ENCODE assay signal across 8 cellular contexts in genomic region chr14:96275182-96276112, GRCh38. TPM values are rescaled to one million over a fixed set of nuclear protein-coding genes. Genes with fewer than 3 reads are reported as not detected.
DNase-seq lines count a peak whose midpoint lies in the region; ATAC-seq, FAIRE-seq and TF ChIP-seq lines count a peak whose summit lies in the region.

No MANE protein-coding gene starts in this region.

- H3K4me1 ChIP-seq in PC-9 (replicated peaks; ENCODE audit: insufficient read depth) (peaks cover 16% of the 10 kb centered on the region), thoracic aorta (ENCODE audit: control insufficient read depth in 1 of 2, low read depth in 2 of 2) (no peaks in the 10 kb centered on the region)

- no peak overlapping the region for H3K4me3 Mint-ChIP-seq in activated T-helper 17 cell treated with anti-CD3 and anti-CD28 coated beads, Interleukin-2, amount 50 U/mL, for 72 hours
- no peak overlapping the region for H3K4me3 Mint-ChIP-seq in osteocyte (ENCODE audit: unreplicated experiment)

- DNase-seq in COLO829 (ENCODE audit: low spot score) (peak; percentile 70), HTR-8/SVneo (ENCODE audit: insufficient read length, low spot score) (peak; percentile 64), PC-9 (no peak), foreskin fibroblast (peak; percentile 78 to 91), osteocyte (ENCODE audit: extremely low spot score, unreplicated experiment) (peak; percentile 90), thoracic aorta (ENCODE audit: low spot score) (no peak), cerebellar nuclear complex (lab: John Stamatoyannopoulos, UW) (no peak)

- H3K36me3 ChIP-seq in PC-9 (ENCODE audit: low read depth) (no peaks in the 10 kb centered on the region), thoracic aorta (no peaks in the 10 kb centered on the region)

- H3K9me3 ChIP-seq in PC-9 (ENCODE audit: insufficient read depth, low read depth) (no peaks in the 10 kb centered on the region; the same call in none of the 2 replicates), thoracic aorta (peaks cover 8% of the 10 kb centered on the region)

- H4K20me1 ChIP-seq in PC-9 (ENCODE audit: insufficient read depth) = no peaks in the 10 kb centered on the region

- FAIRE-seq in HTR-8/SVneo (lab: Jason Lieb, UNC) = peak; percentile 55

- H3K4me1 Mint-ChIP-seq in activated T-helper 17 cell treated with anti-CD3 and anti-CD28 coated beads, Interleukin-2, amount 50 U/mL, for 72 hours = no peaks in the 10 kb centered on the region
- H3K4me1 Mint-ChIP-seq in osteocyte (ENCODE audit: unreplicated experiment) = peaks cover 17% of the 10 kb centered on the region

- TF ChIP-seq CTCF in PC-9 (conservative IDR thresholded peaks at IDR 0.05) (peak; percentile 92), foreskin fibroblast (IDR thresholded peaks at IDR 0.05; ENCODE audit: low read depth, low read length) (peak; percentile 92), osteocyte (IDR thresholded peaks at IDR 0.05) (peak; percentile 99), thoracic aorta (IDR thresholded peaks at IDR 0.05) (peak; percentile 77)

- POLR2A ChIA-PET in PC-9 (lab: Charles Lee; ENCODE audit: unreplicated experiment) = no interaction called here

- peak; percentile 49 for ATAC-seq in activated T-helper 17 cell treated with anti-CD3 and anti-CD28 coated beads, Interleukin-2, amount 50 U/mL, for 72 hours (replicated peaks)
- no peak for ATAC-seq in thoracic aorta (ENCODE audit: insufficient number of reproducible peaks, low FRiP score, low read depth)

- H2AFZ ChIP-seq in PC-9 = no peak overlapping the region

- no peaks in the 10 kb centered on the region for H3K9me3 Mint-ChIP-seq in activated T-helper 17 cell treated with anti-CD3 and anti-CD28 coated beads, Interleukin-2, amount 50 U/mL, for 72 hours
- H3K9me3 Mint-ChIP-seq in osteocyte (ENCODE audit: unreplicated experiment) = peaks cover 13% of the 10 kb centered on the region

- no peaks in the 10 kb centered on the region for H3K27me3 Mint-ChIP-seq in activated T-helper 17 cell treated with anti-CD3 and anti-CD28 coated beads, Interleukin-2, amount 50 U/mL, for 72 hours
- H3K27me3 Mint-ChIP-seq in osteocyte (ENCODE audit: unreplicated experiment) = no peaks in the 10 kb centered on the region

- H3K27me3 ChIP-seq in PC-9 (ENCODE audit: insufficient read depth, low read depth) (no peaks in the 10 kb centered on the region), thoracic aorta (replicated peaks; ENCODE audit: insufficient read depth) (no peaks in the 10 kb centered on the region)

- H3K4me2 ChIP-seq in PC-9 = peak overlapping the region; percentile 34; the same call in 1 of the 2 replicates

- intact Hi-C loops in PC-9 (cut with micrococcal nuclease; ENCODE audit: unreplicated experiment) = loop anchor here (1.0 to 5.0 kb wide), 2 partner anchors 175 to 218 kb away; no protein-coding TSS in a partner anchor

- no TSS peak for BruUV-seq in PC-9 (replicated peaks; lab: Mats Ljungman, UMichigan)

- peaks cover 19% of the 10 kb centered on the region for H3F3A ChIP-seq in PC-9 (ENCODE audit: insufficient read depth, low read depth)

- H3K27ac ChIP-seq in PC-9 (no peak overlapping the region), thoracic aorta (no peak overlapping the region)

- peaks cover 6% of the 10 kb centered on the region for H3K36me3 Mint-ChIP-seq in activated T-helper 17 cell treated with anti-CD3 and anti-CD28 coated beads, Interleukin-2, amount 50 U/mL, for 72 hours (ENCODE audit: low read depth)
- peaks cover 3% of the 10 kb centered on the region for H3K36me3 Mint-ChIP-seq in osteocyte (ENCODE audit: unreplicated experiment)

- H3K4me3 ChIP-seq in PC-9 (no peak overlapping the region), foreskin fibroblast (ENCODE audit: low read depth in 1 of 2, low read length in 2 of 2) (no peak overlapping the region), thoracic aorta (no peak overlapping the region)

- H3K27ac Mint-ChIP-seq in activated T-helper 17 cell treated with anti-CD3 and anti-CD28 coated beads, Interleukin-2, amount 50 U/mL, for 72 hours = no peak overlapping the region
- no peak overlapping the region for H3K27ac Mint-ChIP-seq in osteocyte (ENCODE audit: unreplicated experiment)

- CTCF ChIA-PET in PC-9 (lab: Charles Lee) = no interaction called here

- H3K9me2 ChIP-seq in PC-9 (ENCODE audit: insufficient read depth) = no peaks in the 10 kb centered on the region

- no peaks in the 10 kb centered on the region for H3K79me2 ChIP-seq in PC-9 (ENCODE audit: low read depth)

RNA-seq across cellular contexts. Expression of gene BDKRB1, which starts 19.4 kb away (rescaled TPM):
- total RNA-seq in PC-9 (2021) (not detected in 2 replicates), osteocyte (not detected in 2 replicates), thoracic aorta (1 to 10 TPM in 1 of 2 donors, not detected in 1; 1.8 TPM)
- total RNA-seq in activated T-helper 17 cell treated with anti-CD3 and anti-CD28 coated beads, Interleukin-2, amount 50 U/mL, for 72 hours = not detected

Comparison
In these comparisons a context has a peak if more than half of its experiments do, and no peak if none do; other contexts are left out.
1. DNase-seq: peak in COLO829 (single experiment), HTR-8/SVneo (single experiment), foreskin fibroblast (2 of 2) and osteocyte (single experiment); none in PC-9 (0 of 2), thoracic aorta (single experiment) and cerebellar nuclear complex (0 of 2).
2. Peak in every context shown above with its lines, with median percentiles within 50 percentile points of each other: CTCF ChIP-seq.